In genomic region chrX:2819345-2820130, GRCh38 we compare ENCODE assay signal across 1 cellular context.
TF ChIP-seq lines count a peak whose summit lies in the region.

No MANE protein-coding gene starts in this region.

TF ChIP-seq in HCT116, 20 proteins besides CTCF, POLR2A, EP300 and RAD21 (continued from another document):
- TF ChIP-seq REST (IDR thresholded peaks at IDR 0.05; ENCODE audit: low read depth) (no peak), POLR2AphosphoS5 (IDR thresholded peaks at IDR 0.05; ENCODE audit: low read depth, low read length) (no peak), CEBPB (IDR thresholded peaks at IDR 0.05; ENCODE audit: low read depth) (no peak), EZH2phosphoT487 (IDR thresholded peaks at IDR 0.05; ENCODE audit: borderline replicate concordance) (no peak), MAX (IDR thresholded peaks at IDR 0.05) (no peak), YY1 (IDR thresholded peaks at IDR 0.05; ENCODE audit: extremely low read depth, insufficient replicate concordance, low read depth, low read length) (no peak)
